ENCODE assay signal across 19 cellular contexts in genomic region chr5:93850311-93850710, GRCh38.
DNase-seq lines count a peak whose midpoint lies in the region; ATAC-seq and TF ChIP-seq lines count a peak whose summit lies in the region.
"Had no signal": no experiment of that assay in that cellular context is flagged by ENCODE, and none has a peak within 500 bp of the region (broad histone marks: within the 10 kb centered on the region; RNA-seq: fewer than 3 reads in every experiment).

No MANE protein-coding gene starts in this region.

- H3K4me3 ChIP-seq in NB4 (ENCODE audit: low read depth, low read length), result no peak overlapping the region
- no peak overlapping the region for H3K4me3 ChIP-seq in brain microvascular endothelial cell (ENCODE audit: low read depth, low read length)

- no peak overlapping the region for H3K27ac ChIP-seq in brain microvascular endothelial cell
- H3K27ac ChIP-seq: C4-2B had no signal

- no peaks in the 10 kb centered on the region for H3K36me3 ChIP-seq in brain microvascular endothelial cell (replicated peaks)

- no peak for ATAC-seq in HG03196 (IDR thresholded peaks at IDR 0.05; ENCODE audit: unreplicated experiment)
- no peak for ATAC-seq in GM21786 (IDR thresholded peaks at IDR 0.05; ENCODE audit: unreplicated experiment)
- ATAC-seq: HCT116, Panc1 had no signal

- DNase-seq in COLO668 (lab: John Stamatoyannopoulos, UW; ENCODE audit: unreplicated experiment), result peak; percentile 4
- DNase-seq in D341Med (ENCODE audit: low spot score), result peak; percentile 17
- DNase-seq in NB4 (ENCODE audit: low read depth), result peak; percentile 2
- DNase-seq in brain microvascular endothelial cell, result no peak
- no peak for DNase-seq in hippocampal formation (lab: John Stamatoyannopoulos, UW)
- DNase-seq: ACHN, DMS 273 treated with DMSO at 0.1 percent for 48 hours, GDM1, GOT3, KG1, NCI-H1048, NCI-H1436, NCI-H2029 treated with DMSO at 0.1 percent for 48 hours, NCI-H510A treated with DMSO at 0.1 percent for 48 hours had no signal

- no peak for TF ChIP-seq POLR2A in NB4 (IDR thresholded peaks at IDR 0.05; ENCODE audit: extremely low read depth, insufficient read length)

- no peaks in the 10 kb centered on the region for H3K27me3 ChIP-seq in brain microvascular endothelial cell (replicated peaks)

- in situ Hi-C loops in brain microvascular endothelial cell (cut with HindIII; ENCODE audit: low pct_ligation_motif_present, low sequenced_read_pairs), result no loop called here

- TF ChIP-seq CTCF in NB4 (IDR thresholded peaks at IDR 0.05; ENCODE audit: low read depth, low read length) (no peak), brain microvascular endothelial cell (IDR thresholded peaks at IDR 0.05; ENCODE audit: low read depth, low read length, missing control alignments) (peak; percentile 29)

Comparison
In these comparisons a context has a peak if more than half of its experiments do, and no peak if none do; other contexts are left out.
1. DNase-seq: peak in COLO668 (single experiment), D341Med (single experiment) and NB4 (single experiment); none in brain microvascular endothelial cell (single experiment) and hippocampal formation (0 of 2).